ENCODE assay signal across 23 cellular contexts in genomic region chr6:11925805-11926204, GRCh38.
"Had no signal": no experiment of that assay in that cellular context is flagged by ENCODE, and none has a peak within 500 bp of the region (broad histone marks: within the 10 kb centered on the region; RNA-seq: fewer than 3 reads in every experiment).

No MANE protein-coding gene starts in this region.

- H3K36me3 Mint-ChIP-seq: activated CD4-positive, alpha-beta memory T cell treated with anti-CD3 and anti-CD28 coated beads for 36 hours; activated naive CD8-positive, alpha-beta T cell had no signal

- H3K9me3 ChIP-seq: adrenal gland had no signal

- H3K27ac ChIP-seq: adrenal gland had no signal

- H3K9me3 Mint-ChIP-seq: activated CD4-positive, alpha-beta memory T cell treated with anti-CD3 and anti-CD28 coated beads for 36 hours; activated CD4-positive, alpha-beta T cell treated with anti-CD3 and anti-CD28 coated beads, Interleukin-2, amount 10 ng/mL, durations not matched to agents 7 days and 5 days; activated naive CD4-positive, alpha-beta T cell treated with anti-CD3 and anti-CD28 coated beads for 36 hours; activated T-helper 17 cell treated with anti-CD3 and anti-CD28 coated beads, Interleukin-2, amount 50 U/mL, for 72 hours had no signal

- H3K27me3 ChIP-seq: adrenal gland had no signal

- DNase-seq: activated CD4-positive, alpha-beta memory T cell treated with anti-CD3 and anti-CD28 coated beads for 36 hours; activated CD4-positive, alpha-beta T cell treated with anti-CD3 and anti-CD28 coated beads, Interleukin-2, amount 10 ng/mL, durations not matched to agents 7 days and 5 days; activated CD4-positive, CD25-positive, alpha-beta regulatory T cell; activated CD8-positive, alpha-beta memory T cell treated with anti-CD3 and anti-CD28 coated beads for 24 hours; activated gamma-delta T cell; activated naive CD4-positive, alpha-beta T cell treated with anti-CD3 and anti-CD28 coated beads for 36 hours; activated T-cell treated with anti-CD3 and anti-CD28 coated beads, Interleukin-2, amount 50 U/mL, for 48 hours; adrenal gland; anterior cingulate cortex; cerebellar nuclear complex; Karpas-422; MM.1S; NCI-H146; NCI-H187 treated with DMSO at 0.1 percent for 48 hours; NCI-H2081 treated with DMSO at 0.1 percent for 48 hours; NCI-H446; NCI-H524 treated with DMSO at 0.1 percent for 48 hours; NCI-H82; SIG-M5; T-helper 17 cell; T-helper 9 cell had no signal

- ATAC-seq: activated T-helper 17 cell treated with anti-CD3 and anti-CD28 coated beads, Interleukin-2, amount 50 U/mL, for 72 hours; T-helper 17 cell had no signal

- H3K4me3 ChIP-seq: adrenal gland had no signal

- H3K4me3 Mint-ChIP-seq: activated CD4-positive, alpha-beta memory T cell treated with anti-CD3 and anti-CD28 coated beads for 36 hours; activated CD4-positive, alpha-beta T cell treated with anti-CD3 and anti-CD28 coated beads, Interleukin-2, amount 10 ng/mL, durations not matched to agents 7 days and 5 days; activated naive CD4-positive, alpha-beta T cell treated with anti-CD3 and anti-CD28 coated beads for 36 hours; activated T-helper 17 cell treated with anti-CD3 and anti-CD28 coated beads, Interleukin-2, amount 50 U/mL, for 72 hours; T-helper 17 cell had no signal

- H3K27ac Mint-ChIP-seq: activated CD4-positive, alpha-beta memory T cell treated with anti-CD3 and anti-CD28 coated beads for 36 hours; activated CD4-positive, alpha-beta T cell treated with anti-CD3 and anti-CD28 coated beads, Interleukin-2, amount 10 ng/mL, durations not matched to agents 7 days and 5 days; activated naive CD4-positive, alpha-beta T cell treated with anti-CD3 and anti-CD28 coated beads for 36 hours; activated naive CD8-positive, alpha-beta T cell; activated T-helper 17 cell treated with anti-CD3 and anti-CD28 coated beads, Interleukin-2, amount 50 U/mL, for 72 hours; T-helper 17 cell had no signal

- H3K4me1 Mint-ChIP-seq: activated CD4-positive, alpha-beta T cell treated with anti-CD3 and anti-CD28 coated beads, Interleukin-2, amount 10 ng/mL, durations not matched to agents 7 days and 5 days; activated T-helper 17 cell treated with anti-CD3 and anti-CD28 coated beads, Interleukin-2, amount 50 U/mL, for 72 hours had no signal

- H3K27me3 Mint-ChIP-seq: activated CD4-positive, alpha-beta memory T cell treated with anti-CD3 and anti-CD28 coated beads for 36 hours; activated CD4-positive, alpha-beta T cell treated with anti-CD3 and anti-CD28 coated beads, Interleukin-2, amount 10 ng/mL, durations not matched to agents 7 days and 5 days; activated naive CD8-positive, alpha-beta T cell had no signal

- H3K36me3 ChIP-seq: adrenal gland had no signal
